In genomic region chr1:45583666-45584350, GRCh38 we compare ENCODE assay signal across 8 cellular contexts. TPM values are rescaled to one million over a fixed set of nuclear protein-coding genes. Genes with fewer than 3 reads are reported as not detected.
A peak's percentile ranks its signal among the peaks of the same experiment; 100 is the strongest.
DNase-seq lines count a peak whose midpoint lies in the region; ATAC-seq and TF ChIP-seq lines count a peak whose summit lies in the region.

TSS of gene NASP (plus strand) at chr1:45584041. CDS start at chr1:45584147, 106 bp downstream.

- H3K27ac ChIP-seq in ascending aorta (peak within 1 kb of the TSS; percentile 89 to 90), aorta (ENCODE audit: low read depth in 1 of 2, low read length in 2 of 2) (peak within 1 kb of the TSS; percentile 14 to 96)

- H3K27me3 ChIP-seq in ascending aorta (no peaks in the 10 kb centered on the region), aorta (ENCODE audit: control insufficient read depth in 1 of 2, insufficient read depth in 2 of 2, low read length in 1 of 2) (no peaks in the 10 kb centered on the region)

- H3K9me3 ChIP-seq in ascending aorta (no peaks in the 10 kb centered on the region), aorta (ENCODE audit: control insufficient read depth, low read length) (no peaks in the 10 kb centered on the region)

- no peak for TF ChIP-seq CTCF in ascending aorta (IDR thresholded peaks at IDR 0.05)

- peak within 1 kb of the TSS; percentile 84 to 89 for H3K4me3 ChIP-seq in ascending aorta
- peak within 1 kb of the TSS; percentile 76 to 92 for H3K4me3 ChIP-seq in aorta (ENCODE audit: low read length in 2 of 2)

- ATAC-seq in GM18508 (IDR thresholded peaks at IDR 0.05; ENCODE audit: insufficient read depth, unreplicated experiment), result peak; percentile 5
- peak; percentile 52 for ATAC-seq in HG02970 (IDR thresholded peaks at IDR 0.05; ENCODE audit: low FRiP score, unreplicated experiment)
- ATAC-seq in aorta (ENCODE audit: low FRiP score), result peak; percentile 96

- intact Hi-C loops in ascending aorta (cut with DNase I) (loop anchor here (1.0 to 5.0 kb wide), 3 partner anchors 102 to 852 kb away; partner anchors contain the start of genes GPBP1L1, IPP and RNU5D-1), aorta (cut with DNase I) (loop anchor here in 1 of 2 donors (1.0 kb wide), 1 partner anchor 103 kb away; no protein-coding TSS in a partner anchor)

- peak; percentile 65 to 85 for DNase-seq in NCI-H1930 (lab: John Stamatoyannopoulos, UW)
- DNase-seq in T-helper 22 cell (ENCODE audit: low read depth), result peak; percentile 76
- peak; percentile 62 to 94 for DNase-seq in ascending aorta (ENCODE audit: low spot score in 2 of 2)
- peak; percentile 90 for DNase-seq in hepatic stellate cell (ENCODE audit: low spot score)
- DNase-seq in retina, result peak; percentile 99
- DNase-seq in aorta, result peak; percentile 92 to 97

- peaks cover 0 to 14% of the 10 kb centered on the region in 2 donors for H3K4me1 ChIP-seq in ascending aorta
- no peaks in the 10 kb centered on the region for H3K4me1 ChIP-seq in aorta (ENCODE audit: control insufficient read depth in 1 of 2, insufficient read depth in 2 of 2, low read length in 2 of 2)

- H3K36me3 ChIP-seq in ascending aorta (no peaks in the 10 kb centered on the region), aorta (ENCODE audit: control insufficient read depth in 1 of 2, insufficient read depth in 2 of 2, low read length in 1 of 2) (no peaks in the 10 kb centered on the region)

- whole genome bisulfite sequencing in aorta, 2 donors, result 0 to 1% methylated on average over 40 to 41 of the region's 41 CpGs

RNA-seq across cellular contexts. Expression of gene NASP, which starts in this region (rescaled TPM):
- 49.1 TPM for total RNA-seq in ascending aorta
- 10 to 100 TPM; 59.1 to 63.3 TPM for total RNA-seq in aorta
- polyA plus RNA-seq in aorta, result 100 to 1,000 TPM in 1 of 2 donors, 10 to 100 TPM in 1; 44.8 to 123 TPM

Comparison
In these comparisons a context has a peak if more than half of its experiments do, and no peak if none do; other contexts are left out.
1. Peak in every context shown above with its lines: DNase-seq, ATAC-seq, H3K4me3 ChIP-seq and H3K27ac ChIP-seq.
2. ATAC-seq: peak in every context shown above with its lines; median percentile 96 in aorta; 52 in HG02970; 5 in GM18508.